12 cellular contexts compared by ENCODE assay signal in genomic region chrX:150627957-150628356, GRCh38.
"Had no signal": no experiment of that assay in that cellular context is flagged by ENCODE, and none has a peak within 500 bp of the region (broad histone marks: within the 10 kb centered on the region; RNA-seq: fewer than 3 reads in every experiment).

No MANE protein-coding gene starts in this region.

- ATAC-seq: activated CD4-positive, CD25-positive, alpha-beta regulatory T cell treated with anti-CD3 and anti-CD28 coated beads, Interleukin-2, amount 50 U/mL, for 24 hours; body of pancreas; effector memory CD8-positive, alpha-beta T cell; gastroesophageal sphincter had no signal

- H3K4me3 Mint-ChIP-seq: activated naive CD4-positive, alpha-beta T cell treated with anti-CD3 and anti-CD28 coated beads, Interleukin-2, amount 10 ng/mL, durations not matched to agents 7 days and 5 days; effector memory CD8-positive, alpha-beta T cell; mesothelial cell of epicardium; neural crest cell had no signal

- H3K9me3 ChIP-seq: body of pancreas, gastroesophageal sphincter had no signal

- DNase-seq: activated CD4-positive, alpha-beta T cell treated with anti-CD3 and anti-CD28 coated beads, Interleukin-2, amount 50 U/mL, for 48 hours; activated naive CD4-positive, alpha-beta T cell treated with anti-CD3 and anti-CD28 coated beads, Interleukin-2, amount 10 ng/mL, durations not matched to agents 7 days and 5 days; body of pancreas; central memory CD4-positive, alpha-beta T cell; effector memory CD8-positive, alpha-beta T cell; stimulated activated CD4-positive, alpha-beta T cell treated with anti-CD3 and anti-CD28 coated beads, Interleukin-4, amount 100 ng/mL, for 1 hour; T-helper 2 cell had no signal

- H3K27me3 ChIP-seq: body of pancreas, gastroesophageal sphincter had no signal

- H3K27ac Mint-ChIP-seq: activated T-helper 2 cell treated with anti-CD3 and anti-CD28 coated beads, Interferon-gamma antibody, Interleukin-2, Interleukin-4, amounts not matched to agents 10 μg/mL and 5 μg/mL and 100 μg/mL, durations not matched to agents 14 hours and 24 hours and 36 hours; mesothelial cell of epicardium had no signal

- H3K4me1 ChIP-seq: body of pancreas, gastroesophageal sphincter had no signal

- H3K4me3 ChIP-seq: body of pancreas, gastroesophageal sphincter had no signal

- H3K9me3 Mint-ChIP-seq: activated naive CD4-positive, alpha-beta T cell treated with anti-CD3 and anti-CD28 coated beads, Interleukin-2, amount 10 ng/mL, durations not matched to agents 7 days and 5 days; activated T-helper 2 cell treated with anti-CD3 and anti-CD28 coated beads, Interferon-gamma antibody, Interleukin-2, Interleukin-4, amounts not matched to agents 10 μg/mL and 5 μg/mL and 100 μg/mL, durations not matched to agents 14 hours and 24 hours and 36 hours; effector memory CD8-positive, alpha-beta T cell; neural crest cell had no signal

- H3K4me1 Mint-ChIP-seq: neural crest cell had no signal

- H3K27ac ChIP-seq: body of pancreas, gastroesophageal sphincter had no signal
